Comparison of ENCODE assay signal across 29 cellular contexts in the genomic region with DNA sequence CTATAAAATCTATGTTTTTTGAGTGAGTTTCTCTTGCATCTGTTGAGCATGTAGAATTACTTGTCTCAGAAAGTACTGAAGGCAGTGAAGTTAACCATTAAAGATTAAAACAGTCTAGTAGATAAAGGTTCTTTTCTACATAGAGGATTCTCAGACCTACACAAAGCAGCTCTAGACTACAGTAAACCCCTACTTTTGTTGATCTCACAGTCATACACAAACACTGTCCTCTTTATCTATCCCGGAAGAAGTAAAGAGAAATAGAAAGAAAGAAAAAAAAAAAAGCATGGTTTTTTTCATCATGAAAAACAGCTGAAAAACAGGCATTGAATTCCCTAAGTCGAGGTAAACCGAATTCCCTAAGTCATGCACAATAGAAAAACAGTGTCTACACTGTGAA. TPM values are rescaled to one million over a fixed set of nuclear protein-coding genes. Genes with fewer than 3 reads are reported as not detected.
"Had no signal": no experiment of that assay in that cellular context is flagged by ENCODE, and none has a peak within 500 bp of the region (broad histone marks: within the 10 kb centered on the region; RNA-seq: fewer than 3 reads in every experiment).

No MANE protein-coding gene starts in this region.

- H3K4me1 Mint-ChIP-seq: immature natural killer cell; naive thymus-derived CD4-positive, alpha-beta T cell; neural progenitor cell; stimulated activated naive B cell treated with anti-CD40 and anti-IgM and Interleukin-4, amounts not matched to agents 10 μg/mL and 1 μg/mL and 100 μg/mL, for 72 hours had no signal

- FAIRE-seq: islet of Langerhans, kidney had no signal

- H3K36me3 Mint-ChIP-seq: immature natural killer cell; naive thymus-derived CD4-positive, alpha-beta T cell; neural progenitor cell; stimulated activated naive B cell treated with anti-CD40 and anti-IgM and Interleukin-4, amounts not matched to agents 10 μg/mL and 1 μg/mL and 100 μg/mL, for 72 hours had no signal

- H2AFZ ChIP-seq: neural progenitor cell had no signal

- H3K27ac ChIP-seq: left lung, neural progenitor cell, ovary, right atrium auricular region, right lobe of liver, stomach, testis, thyroid gland, transverse colon, upper lobe of left lung, vagina had no signal

- DNase-seq: hypothalamus; immature natural killer cell; kidney; left colon; left lung; mesendoderm; midbrain; mucosa of descending colon; naive thymus-derived CD4-positive, alpha-beta T cell; ovary; right lobe of liver; stimulated activated CD4-positive, alpha-beta T cell treated with anti-CD3 and anti-CD28 coated beads, Interleukin-12 subunit alpha, Interleukin-12 subunit beta, amount 100 ng/mL, for 4 hours; stimulated activated CD4-positive, alpha-beta T cell treated with anti-CD3 and anti-CD28 coated beads, Interleukin-15, amount 100 ng/mL, for 24 hours; stimulated activated CD4-positive, alpha-beta T cell treated with anti-CD3 and anti-CD28 coated beads, Interleukin-2, amount 100 ng/mL, for 24 hours; stimulated activated CD4-positive, alpha-beta T cell treated with anti-CD3 and anti-CD28 coated beads, Interleukin-4, amount 100 ng/mL, for 1 hour; stimulated activated naive B cell treated with anti-CD40 and anti-IgM and Interleukin-4, amounts not matched to agents 10 μg/mL and 1 μg/mL and 100 μg/mL, for 72 hours; stimulated activated naive CD8-positive, alpha-beta T cell treated with anti-CD3 and anti-CD28 coated beads, Interleukin-15, Interleukin-2, amounts not matched to agents 100 U/mL and 50 U/mL, for 24 hours; stomach; testis; thyroid gland; transverse colon; upper lobe of left lung had no signal

- H3K27me3 Mint-ChIP-seq: progenitor cell of endocrine pancreas had no signal

- H3K4me2 ChIP-seq: neural progenitor cell had no signal

- H3K27me3 ChIP-seq: left lung, neural progenitor cell, ovary, right atrium auricular region, right lobe of liver, stomach, testis, thyroid gland, transverse colon, upper lobe of left lung, vagina had no signal

- H3K4me1 ChIP-seq: left lung, neural progenitor cell, right atrium auricular region, right lobe of liver, stomach, testis, thyroid gland, transverse colon, upper lobe of left lung, vagina had no signal

- H3K27ac Mint-ChIP-seq: immature natural killer cell; naive thymus-derived CD4-positive, alpha-beta T cell; natural killer cell treated with Interleukin-12 subunit alpha and Interleukin-12 subunit beta and Interleukin-15 and Interleukin-18, amount 100 ng/mL, for 72 hours; neural progenitor cell; progenitor cell of endocrine pancreas; stimulated activated naive B cell treated with anti-CD40 and anti-IgM and Interleukin-4, amounts not matched to agents 10 μg/mL and 1 μg/mL and 100 μg/mL, for 72 hours had no signal

- H3K36me3 ChIP-seq: left lung, neural progenitor cell, ovary, right atrium auricular region, right lobe of liver, stomach, thyroid gland, transverse colon, upper lobe of left lung, vagina had no signal

- H3K4me3 ChIP-seq: left lung, lung, mucosa of descending colon, neural progenitor cell, ovary, right atrium auricular region, right lobe of liver, stomach, testis, thyroid gland, transverse colon, upper lobe of left lung, vagina had no signal

- H3K9me3 Mint-ChIP-seq: natural killer cell treated with Interleukin-12 subunit alpha and Interleukin-12 subunit beta and Interleukin-15 and Interleukin-18, amount 100 ng/mL, for 72 hours; neural progenitor cell; stimulated activated naive B cell treated with anti-CD40 and anti-IgM and Interleukin-4, amounts not matched to agents 10 μg/mL and 1 μg/mL and 100 μg/mL, for 72 hours had no signal

- ATAC-seq: left colon; left lung; mucosa of descending colon; naive thymus-derived CD4-positive, alpha-beta T cell; natural killer cell treated with Interleukin-12 subunit alpha and Interleukin-12 subunit beta and Interleukin-15 and Interleukin-18, amount 100 ng/mL, for 72 hours; right lobe of liver; stimulated activated naive B cell treated with anti-CD40 and anti-IgM and Interleukin-4, amounts not matched to agents 10 μg/mL and 1 μg/mL and 100 μg/mL, for 72 hours; stimulated activated naive CD8-positive, alpha-beta T cell treated with anti-CD3 and anti-CD28 coated beads, Interleukin-15, Interleukin-2, amounts not matched to agents 100 U/mL and 50 U/mL, for 24 hours had no signal

- H3K9ac ChIP-seq: neural progenitor cell had no signal

- H3K9me3 ChIP-seq: left lung, mucosa of descending colon, ovary, right atrium auricular region, right lobe of liver, stomach, testis, thyroid gland, transverse colon, upper lobe of left lung, vagina had no signal

- H3K4me3 Mint-ChIP-seq: immature natural killer cell; naive thymus-derived CD4-positive, alpha-beta T cell; natural killer cell treated with Interleukin-12 subunit alpha and Interleukin-12 subunit beta and Interleukin-15 and Interleukin-18, amount 100 ng/mL, for 72 hours; neural progenitor cell; stimulated activated naive B cell treated with anti-CD40 and anti-IgM and Interleukin-4, amounts not matched to agents 10 μg/mL and 1 μg/mL and 100 μg/mL, for 72 hours had no signal

RNA-seq across cellular contexts. Expression of gene COL25A1, which starts 58.6 kb away (rescaled TPM):
- total RNA-seq: natural killer cell treated with Interleukin-12 subunit alpha and Interleukin-12 subunit beta and Interleukin-15 and Interleukin-18, amount 100 ng/mL, for 72 hours had no signal
